Comparison of ENCODE assay signal across 26 cellular contexts in genomic region chr2:138742446-138743057, GRCh38. TPM values are rescaled to one million over a fixed set of nuclear protein-coding genes. Genes with fewer than 3 reads are reported as not detected.
"Had no signal": no experiment of that assay in that cellular context is flagged by ENCODE, and none has a peak within 500 bp of the region (broad histone marks: within the 10 kb centered on the region; RNA-seq: fewer than 3 reads in every experiment).

No MANE protein-coding gene starts in this region.

- H3K4me3 ChIP-seq: adrenal gland, ascending aorta, colonic mucosa, dorsolateral prefrontal cortex, left ventricle myocardium inferior, tibial artery had no signal

- H3K27me3 ChIP-seq: adrenal gland, ascending aorta, colonic mucosa, dorsolateral prefrontal cortex, tibial artery had no signal

- H3K36me3 ChIP-seq: adrenal gland, ascending aorta, colonic mucosa, left ventricle myocardium inferior, tibial artery had no signal

- H3K4me1 ChIP-seq: adrenal gland, ascending aorta, colonic mucosa, left ventricle myocardium inferior, tibial artery had no signal

- H3K9me3 ChIP-seq: adrenal gland, ascending aorta, colonic mucosa, tibial artery had no signal

- DNase-seq: activated B cell treated with CpG ODN at 0.5 μM for 24 hours; activated CD4-positive, alpha-beta T cell treated with anti-CD3 and anti-CD28 coated beads for 36 hours; activated CD4-positive, alpha-beta T cell treated with anti-CD3 and anti-CD28 coated beads, Interleukin-2, amount 50 U/mL, for 48 hours; activated CD8-positive, alpha-beta memory T cell treated with anti-CD3 and anti-CD28 coated beads, Interleukin-2, amount 50 U/mL, for 48 hours; activated naive CD4-positive, alpha-beta T cell; activated T-cell treated with anti-CD3 and anti-CD28 coated beads, Interleukin-2, amount 50 U/mL, for 4 hours; adrenal gland; central memory CD4-positive, alpha-beta T cell; colonic mucosa; dorsolateral prefrontal cortex; effector memory CD8-positive, alpha-beta T cell; hippocampal formation; left ventricle myocardium inferior; natural killer cell; stimulated activated CD4-positive, alpha-beta T cell treated with anti-CD3 and anti-CD28 coated beads, Interleukin-12 subunit alpha, Interleukin-12 subunit beta, amount 100 ng/mL, for 4 hours; stimulated activated CD4-positive, alpha-beta T cell treated with anti-CD3 and anti-CD28 coated beads, Interleukin-4, amount 100 ng/mL, for 4 hours; substantia nigra; tibial artery had no signal

- ATAC-seq: activated CD4-positive, alpha-beta T cell treated with anti-CD3 and anti-CD28 coated beads for 36 hours; activated T-cell treated with anti-CD3 and anti-CD28 coated beads, Interleukin-2, amount 50 U/mL, for 4 hours; effector memory CD8-positive, alpha-beta T cell; esophagus mucosa; natural killer cell had no signal

- H3K27ac ChIP-seq: adrenal gland, ascending aorta, colonic mucosa, dorsolateral prefrontal cortex, left ventricle myocardium inferior, tibial artery had no signal

RNA-seq across cellular contexts. Expression of gene NXPH2, which starts 37.6 kb away (rescaled TPM):
- total RNA-seq: activated B cell treated with CpG ODN at 0.5 μM for 24 hours; activated CD4-positive, alpha-beta T cell treated with anti-CD3 and anti-CD28 coated beads for 36 hours; activated CD8-positive, alpha-beta memory T cell treated with anti-CD3 and anti-CD28 coated beads for 36 hours; activated T-cell treated with anti-CD3 and anti-CD28 coated beads, Interleukin-2, amount 50 U/mL, for 4 hours; activated T-helper 2 cell treated with anti-CD3 and anti-CD28 coated beads, Interferon-gamma antibody, Interleukin-2, Interleukin-4, amounts not matched to agents 10 μg/mL and 5 μg/mL and 100 μg/mL, durations not matched to agents 14 hours and 24 hours and 36 hours; adrenal gland; ascending aorta; colonic mucosa; endothelial cell of umbilical vein; esophagus mucosa; left ventricle myocardium inferior; lung microvascular endothelial cell; natural killer cell; osteocyte; ureter had no signal
